9 cellular contexts compared by ENCODE assay signal in the genomic region with DNA sequence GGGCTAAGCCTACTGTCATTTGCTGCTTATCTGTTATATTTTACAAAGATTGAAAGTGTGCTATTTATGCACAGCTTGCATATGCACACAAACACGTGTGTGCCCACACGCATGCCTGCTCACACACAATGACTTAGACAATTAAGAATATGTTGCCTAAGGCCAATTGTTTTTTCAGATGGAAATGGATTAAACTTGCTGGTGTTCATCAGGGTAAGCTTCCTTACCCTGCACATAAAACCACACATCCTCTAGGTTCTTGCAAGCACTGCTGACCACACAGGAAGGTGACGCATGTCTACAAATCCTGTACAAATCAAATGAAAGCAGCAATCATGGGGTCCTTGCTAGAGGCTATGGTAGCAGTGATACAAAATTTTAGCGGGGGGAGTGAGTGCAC. TPM values are rescaled to one million over a fixed set of nuclear protein-coding genes. Genes with fewer than 3 reads are reported as not detected.
DNase-seq lines count a peak whose midpoint lies in the region; ATAC-seq and TF ChIP-seq lines count a peak whose summit lies in the region.
"Had no signal": no experiment of that assay in that cellular context is flagged by ENCODE, and none has a peak within 500 bp of the region (broad histone marks: within the 10 kb centered on the region; RNA-seq: fewer than 3 reads in every experiment).

No MANE protein-coding gene starts in this region.

- DNase-seq in DND-41 (peak; percentile 84), OCI-M1 (lab: John Stamatoyannopoulos, UW) (peak; percentile 17), natural killer cell (peak; percentile 32), NCI-H1048 (lab: John Stamatoyannopoulos, UW) (no peak), globus pallidus (ENCODE audit: low spot score) (no peak), GM19238 (ENCODE audit: insufficient read length, low spot score) (no peak), iPS-NIHi11 (ENCODE audit: low spot score) (no peak)
- peak; percentile 47 for DNase-seq in activated gamma-delta T cell treated with anti-CD3 and anti-CD28 coated beads, Interleukin-2, amount 50 U/mL, for 16 hours (ENCODE audit: low read depth)

- H3K36me3 ChIP-seq in DND-41 (ENCODE audit: insufficient read depth, low read length) = peaks cover 10% of the 10 kb centered on the region

- no peak for TF ChIP-seq CTCF in DND-41 (IDR thresholded peaks at IDR 0.05; ENCODE audit: borderline replicate concordance, extremely low read depth, low read length, poor library complexity, severe bottlenecking)
- TF ChIP-seq CTCF in natural killer cell (IDR thresholded peaks at IDR 0.05) = no peak

- no peak overlapping the region for H2AFZ ChIP-seq in DND-41 (ENCODE audit: low read depth, low read length)

- H3K4me2 ChIP-seq in DND-41 (ENCODE audit: insufficient read depth, low read length) = peak overlapping the region; percentile 51

- peak overlapping the region; percentile 73 for H3K27ac ChIP-seq in DND-41 (ENCODE audit: low read length)
- H3K27ac ChIP-seq: VCaP had no signal

- H3K9me3 Mint-ChIP-seq in natural killer cell = no peaks in the 10 kb centered on the region

- H3K79me2 ChIP-seq in DND-41 (ENCODE audit: insufficient read depth, low read length) = no peaks in the 10 kb centered on the region

- peak overlapping the region; percentile 81 for H3K4me3 Mint-ChIP-seq in natural killer cell

- 0 out of 2 replicates have a peak overlapping the region, but pooled peaks have one; percentile 12 for H3K9ac ChIP-seq in DND-41 (ENCODE audit: low read depth, low read length)

- H4K20me1 ChIP-seq in DND-41 (ENCODE audit: insufficient read depth, low read length) = no peaks in the 10 kb centered on the region

- ATAC-seq in DND-41 (ENCODE audit: insufficient read depth, low read depth) = peak; percentile 99
- peak; percentile 86 to 91 (median 87) for ATAC-seq in natural killer cell

- no peaks in the 10 kb centered on the region for H3K9me3 ChIP-seq in DND-41 (ENCODE audit: insufficient read depth, low read length, severe bottlenecking)

- peaks cover 49 to 53% of the 10 kb centered on the region in 2 donors for H3K4me1 Mint-ChIP-seq in natural killer cell

- intact Hi-C loops in natural killer cell (cut with micrococcal nuclease) = loop anchor here (1.0 to 5.0 kb wide), 5 partner anchors 129 to 445 kb away; partner anchors contain the start of gene BACH2

- H3K27me3 ChIP-seq in DND-41 (ENCODE audit: insufficient read depth, low read length, poor library complexity) = no peaks in the 10 kb centered on the region

- H3K27me3 Mint-ChIP-seq in natural killer cell (ENCODE audit: low read depth in 2 of 2) = no peaks in the 10 kb centered on the region

- peaks cover 32% of the 10 kb centered on the region for H3K4me1 ChIP-seq in DND-41 (ENCODE audit: insufficient read depth, low read length)

- H3K27ac Mint-ChIP-seq in natural killer cell = peak overlapping the region; percentile 81 to 87

- H3K36me3 Mint-ChIP-seq in natural killer cell = peaks cover 5% of the 10 kb centered on the region

- no peak overlapping the region for H3K4me3 ChIP-seq in DND-41 (ENCODE audit: low read depth in 1 of 2, low read length in 2 of 2)

RNA-seq across cellular contexts. Expression of gene GJA10, which starts 58.4 kb away (rescaled TPM):
- total RNA-seq in natural killer cell = not detected

Comparison
In these comparisons a context has a peak if more than half of its experiments do, and no peak if none do; other contexts are left out.
1. DNase-seq: peak in DND-41 (single experiment), OCI-M1 (single experiment), activated gamma-delta T cell treated with anti-CD3 and anti-CD28 coated beads, Interleukin-2, amount 50 U/mL, for 16 hours (single experiment) and natural killer cell (single experiment); none in NCI-H1048 (single experiment), globus pallidus (single experiment), GM19238 (single experiment) and iPS-NIHi11 (single experiment).